In genomic region chr10:116133641-116134040, GRCh38 we compare ENCODE assay signal across 30 cellular contexts.
"Had no signal": no experiment of that assay in that cellular context is flagged by ENCODE, and none has a peak within 500 bp of the region (broad histone marks: within the 10 kb centered on the region; RNA-seq: fewer than 3 reads in every experiment).

No MANE protein-coding gene starts in this region.

- H3K4me1 Mint-ChIP-seq: activated CD4-positive, alpha-beta T cell treated with anti-CD3 and anti-CD28 coated beads, Interleukin-2, amount 10 ng/mL, durations not matched to agents 24 days and 14 days; activated naive CD8-positive, alpha-beta T cell treated with anti-CD3 and anti-CD28 coated beads, Interleukin-2, amount 10 ng/mL, durations not matched to agents 7 days and 5 days; natural killer cell had no signal

- H3K9me3 ChIP-seq: colonic mucosa, left lung, lower lobe of right lung, neutrophil, ovary, prostate gland, suprapubic skin, tibial artery had no signal

- H3K27ac ChIP-seq: ascending aorta, cardiac muscle cell, colonic mucosa, hepatocyte, left lung, lower lobe of right lung, neutrophil, ovary, prostate gland, suprapubic skin, tibial artery had no signal

- H3K4me2 ChIP-seq: hepatocyte had no signal

- H3K4me3 Mint-ChIP-seq: activated CD4-positive, alpha-beta memory T cell treated with anti-CD3 and anti-CD28 coated beads for 36 hours; activated CD4-positive, alpha-beta T cell treated with anti-CD3 and anti-CD28 coated beads, Interleukin-2, amount 10 ng/mL, durations not matched to agents 24 days and 14 days; activated naive CD4-positive, alpha-beta T cell treated with anti-CD3 and anti-CD28 coated beads for 36 hours; activated naive CD8-positive, alpha-beta T cell treated with anti-CD3 and anti-CD28 coated beads, Interleukin-2, amount 10 ng/mL, durations not matched to agents 7 days and 5 days; activated T-helper 1 cell treated with anti-CD3 and anti-CD28 coated beads, Interleukin-12 subunit alpha, Interleukin-12 subunit beta, Interleukin-2, Interleukin-4 antibody, amounts not matched to agents 30 ng/mL and 10 ng/mL and 1 ng/mL, durations not matched to agents 14 hours and 24 hours and 36 hours; natural killer cell had no signal

- H3K36me3 Mint-ChIP-seq: activated CD4-positive, alpha-beta memory T cell treated with anti-CD3 and anti-CD28 coated beads for 36 hours; activated naive CD8-positive, alpha-beta T cell treated with anti-CD3 and anti-CD28 coated beads, Interleukin-2, amount 10 ng/mL, durations not matched to agents 7 days and 5 days; natural killer cell had no signal

- H2AFZ ChIP-seq: hepatocyte had no signal

- H3K4me1 ChIP-seq: ascending aorta, colonic mucosa, left lung, lower lobe of right lung, prostate gland, suprapubic skin, tibial artery had no signal

- H3K27ac Mint-ChIP-seq: activated CD4-positive, alpha-beta memory T cell treated with anti-CD3 and anti-CD28 coated beads for 36 hours; activated CD4-positive, alpha-beta T cell treated with anti-CD3 and anti-CD28 coated beads, Interleukin-2, amount 10 ng/mL, durations not matched to agents 24 days and 14 days; activated naive CD4-positive, alpha-beta T cell treated with anti-CD3 and anti-CD28 coated beads for 36 hours; activated naive CD8-positive, alpha-beta T cell treated with anti-CD3 and anti-CD28 coated beads, Interleukin-2, amount 10 ng/mL, durations not matched to agents 7 days and 5 days; activated T-helper 1 cell treated with anti-CD3 and anti-CD28 coated beads, Interleukin-12 subunit alpha, Interleukin-12 subunit beta, Interleukin-2, Interleukin-4 antibody, amounts not matched to agents 30 ng/mL and 10 ng/mL and 1 ng/mL, durations not matched to agents 14 hours and 24 hours and 36 hours; natural killer cell had no signal

- H3K4me3 ChIP-seq: ascending aorta, cardiac muscle cell, colonic mucosa, hepatocyte, left lung, lower lobe of right lung, ovary, prostate gland, suprapubic skin, tibial artery had no signal

- H3K36me3 ChIP-seq: ascending aorta, cardiac muscle cell, colonic mucosa, left lung, lower lobe of right lung, neutrophil, ovary, prostate gland, suprapubic skin, tibial artery had no signal

- DNase-seq: activated CD4-positive, alpha-beta memory T cell treated with anti-CD3 and anti-CD28 coated beads for 36 hours; activated CD4-positive, alpha-beta T cell treated with anti-CD3 and anti-CD28 coated beads, Interleukin-2, amount 10 ng/mL, durations not matched to agents 24 days and 14 days; activated CD4-positive, CD25-positive, alpha-beta regulatory T cell treated with anti-CD3 and anti-CD28 coated beads, Interleukin-2, amount 50 U/mL, for 72 hours; activated CD8-positive, alpha-beta memory T cell treated with anti-CD3 and anti-CD28 coated beads, Interleukin-2, amount 50 U/mL, for 4 hours; activated effector memory CD4-positive, alpha-beta T cell treated with anti-CD3 and anti-CD28 coated beads, Interleukin-2, amount 50 U/mL, for 16 hours; activated naive CD4-positive, alpha-beta T cell treated with anti-CD3 and anti-CD28 coated beads for 36 hours; activated naive CD8-positive, alpha-beta T cell treated with anti-CD3 and anti-CD28 coated beads, Interleukin-2, amount 10 ng/mL, durations not matched to agents 7 days and 5 days; activated T-cell treated with anti-CD3 and anti-CD28 coated beads, Interleukin-2, amount 50 U/mL, for 1 hour; cerebellar nuclear complex; colonic mucosa; effector CD8-positive, alpha-beta T cell; foreskin fibroblast; left lung; lower lobe of right lung; mesenchymal stem cell; natural killer cell; ovary; retina; stimulated activated CD4-positive, alpha-beta T cell treated with anti-CD3 and anti-CD28 coated beads, Interleukin-15, amount 100 ng/mL, for 24 hours; stimulated activated CD4-positive, alpha-beta T cell treated with anti-CD3 and anti-CD28 coated beads, Interleukin-2, amount 100 ng/mL, for 24 hours; stimulated activated naive CD4-positive, alpha-beta T cell; T-helper 2 cell; tibial artery had no signal

- H3K27me3 Mint-ChIP-seq: activated CD4-positive, alpha-beta memory T cell treated with anti-CD3 and anti-CD28 coated beads for 36 hours; activated CD4-positive, alpha-beta T cell treated with anti-CD3 and anti-CD28 coated beads, Interleukin-2, amount 10 ng/mL, durations not matched to agents 24 days and 14 days had no signal

- H3K79me2 ChIP-seq: hepatocyte had no signal

- ATAC-seq: left lung, lower lobe of right lung, natural killer cell had no signal

- H3K27me3 ChIP-seq: ascending aorta, colonic mucosa, hepatocyte, left lung, ovary, suprapubic skin, tibial artery had no signal

- H3K9me3 Mint-ChIP-seq: activated CD4-positive, alpha-beta T cell treated with anti-CD3 and anti-CD28 coated beads, Interleukin-2, amount 10 ng/mL, durations not matched to agents 24 days and 14 days; activated naive CD8-positive, alpha-beta T cell treated with anti-CD3 and anti-CD28 coated beads, Interleukin-2, amount 10 ng/mL, durations not matched to agents 7 days and 5 days; activated T-helper 1 cell treated with anti-CD3 and anti-CD28 coated beads, Interleukin-12 subunit alpha, Interleukin-12 subunit beta, Interleukin-2, Interleukin-4 antibody, amounts not matched to agents 30 ng/mL and 10 ng/mL and 1 ng/mL, durations not matched to agents 14 hours and 24 hours and 36 hours had no signal
